1 cellular context compared by ENCODE assay signal in the genomic region with DNA sequence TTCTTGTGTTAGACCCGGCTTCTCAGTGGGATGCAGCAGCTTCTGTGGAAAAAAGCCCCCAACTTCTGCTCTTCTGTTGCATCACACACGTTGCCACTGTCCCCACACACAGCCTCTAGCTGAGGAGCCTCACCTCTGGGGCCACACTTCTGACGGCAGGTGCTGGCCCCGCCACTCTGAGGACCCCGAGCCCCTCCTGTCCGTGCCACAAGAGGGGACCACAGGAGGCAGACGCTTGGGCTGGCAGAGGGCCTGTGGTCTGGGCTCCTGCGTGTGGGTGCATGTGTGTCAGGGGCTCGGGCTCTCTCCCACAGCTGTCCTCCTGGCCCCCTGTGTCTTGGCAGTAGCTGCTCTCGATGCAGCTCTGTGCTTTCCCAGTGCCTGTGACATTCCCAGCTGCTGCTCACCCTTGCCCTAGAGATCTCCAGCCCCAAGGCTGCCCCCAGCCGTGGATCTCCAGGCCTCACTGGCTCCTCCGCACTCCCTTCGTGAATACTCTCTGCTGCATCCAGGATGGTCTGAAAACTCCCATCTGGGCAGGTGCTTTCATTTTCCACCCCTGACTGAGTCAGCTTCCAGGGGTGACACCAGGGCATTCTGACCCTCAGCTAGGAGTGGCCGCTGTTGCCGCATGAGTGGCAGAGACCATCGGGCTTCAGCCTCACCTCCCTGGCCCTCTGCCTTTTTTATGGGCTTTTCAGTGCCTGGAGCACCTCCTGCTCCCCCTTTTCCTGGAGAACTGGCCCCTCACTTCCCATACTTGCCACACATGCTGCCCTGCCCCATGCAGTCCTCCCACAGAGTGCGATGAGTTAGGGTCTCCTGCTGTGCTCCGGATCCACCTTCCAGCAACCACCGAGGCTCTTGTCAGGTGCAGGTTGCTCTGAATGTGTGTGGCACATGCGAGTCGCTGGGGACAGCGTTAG.
TF ChIP-seq lines count a peak whose summit lies in the region.

No MANE protein-coding gene starts in this region.

TF ChIP-seq in GM23338, 12 proteins besides CTCF, POLR2A, EP300 and RAD21 (continued from another document):
- TF ChIP-seq REST (IDR thresholded peaks at IDR 0.05; ENCODE audit: unreplicated experiment) (no peak), CREB1 (CRISPR knock-in tag; IDR thresholded peaks at IDR 0.05; ENCODE audit: low read depth) (no peak), STAT1 (IDR thresholded peaks at IDR 0.05; ENCODE audit: unreplicated experiment) (no peak)
TF ChIP-seq in GM23338: peak in this region for 0.
